ENCODE assay signal across 8 cellular contexts in the genomic region with DNA sequence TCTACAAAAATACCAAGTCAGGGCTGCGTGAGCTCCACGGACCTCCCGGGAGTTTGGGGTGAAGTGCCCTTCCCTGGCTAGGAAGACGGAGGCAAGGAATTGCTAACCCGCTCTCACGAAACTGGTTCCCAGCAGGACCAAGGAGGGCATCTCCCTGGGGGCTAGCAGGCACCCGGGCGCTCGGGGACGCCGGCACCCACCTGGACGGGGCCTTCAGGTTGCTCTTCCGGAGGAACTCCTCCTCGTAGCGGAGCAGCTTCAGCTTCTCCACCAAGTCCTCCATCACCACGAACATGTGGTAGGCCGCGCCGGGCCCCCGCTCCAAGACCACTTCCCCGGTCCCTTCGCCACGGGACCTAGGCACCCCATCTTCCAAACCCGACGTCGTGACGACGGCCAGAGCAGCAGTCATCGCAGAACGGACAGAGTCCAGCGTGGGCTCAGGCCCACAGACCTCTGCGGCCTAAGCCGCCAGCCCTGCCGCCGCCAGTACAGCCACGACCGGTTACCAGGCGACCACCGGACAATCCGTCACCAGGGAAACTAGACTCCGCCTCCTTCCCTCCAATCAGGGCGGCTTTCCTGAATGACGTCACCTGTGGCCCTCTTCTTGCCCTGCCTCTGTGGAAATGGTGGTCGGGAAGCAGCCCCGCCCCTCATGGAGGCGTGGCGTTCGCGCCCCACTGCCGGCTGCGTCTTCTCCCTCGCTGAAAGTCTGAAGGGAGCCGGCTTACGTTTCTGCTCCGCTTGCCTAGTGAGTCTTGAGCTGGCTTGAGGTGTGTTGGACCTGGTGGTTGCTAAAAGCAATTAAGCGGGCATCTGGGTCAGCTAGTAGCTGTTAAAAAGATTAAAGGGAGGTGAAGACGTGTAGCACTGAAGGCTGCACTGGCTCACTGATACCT. TPM values are rescaled to one million over a fixed set of nuclear protein-coding genes. Genes with fewer than 3 reads are reported as not detected.
DNase-seq lines count a peak whose midpoint lies in the region; ATAC-seq, FAIRE-seq and TF ChIP-seq lines count a peak whose summit lies in the region.

A gene with protein sequence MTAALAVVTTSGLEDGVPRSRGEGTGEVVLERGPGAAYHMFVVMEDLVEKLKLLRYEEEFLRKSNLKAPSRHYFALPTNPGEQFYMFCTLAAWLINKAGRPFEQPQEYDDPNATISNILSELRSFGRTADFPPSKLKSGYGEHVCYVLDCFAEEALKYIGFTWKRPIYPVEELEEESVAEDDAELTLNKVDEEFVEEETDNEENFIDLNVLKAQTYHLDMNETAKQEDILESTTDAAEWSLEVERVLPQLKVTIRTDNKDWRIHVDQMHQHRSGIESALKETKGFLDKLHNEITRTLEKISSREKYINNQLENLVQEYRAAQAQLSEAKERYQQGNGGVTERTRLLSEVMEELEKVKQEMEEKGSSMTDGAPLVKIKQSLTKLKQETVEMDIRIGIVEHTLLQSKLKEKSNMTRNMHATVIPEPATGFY (minus strand): TSS at position 514 of the 902 bp plus-strand sequence. CDS start 102 bp downstream, at position 412.

- peak within 1 kb of the TSS; percentile 65 to 91 (median 76) for H3K4me3 ChIP-seq in heart right ventricle
- H3K4me3 ChIP-seq in upper lobe of left lung: peak within 1 kb of the TSS; percentile 85 to 95 (median 92)

- peak; percentile 100 for FAIRE-seq in GM12891 (lab: Jason Lieb, UNC)

- TF ChIP-seq EP300 in upper lobe of left lung (IDR thresholded peaks at IDR 0.05): peak in 1 of 4 donors; percentile 13

- TF ChIP-seq POLR2A in GM12891 (IDR thresholded peaks at IDR 0.05; ENCODE audit: low read depth, low read length): peak; percentile 59; the same call in 1 of the 2 replicates
- TF ChIP-seq POLR2A in upper lobe of left lung (IDR thresholded peaks at IDR 0.05): peak in 3 of 4 donors; percentile 64 to 92 (median 87)

- peak; percentile 89 for ATAC-seq in HG02852 (IDR thresholded peaks at IDR 0.05; ENCODE audit: unreplicated experiment)
- ATAC-seq in heart right ventricle: peak; percentile 99 to 100 (median 100)
- peak; percentile 98 to 99 for ATAC-seq in upper lobe of left lung (ENCODE audit: low FRiP score in 2 of 2)

- H3K27me3 ChIP-seq in heart right ventricle (no peaks in the 10 kb centered on the region), upper lobe of left lung (no peaks in the 10 kb centered on the region)

- intact Hi-C loops in T-helper 1 cell treated with Interleukin-12 subunit alpha and Interleukin-12 subunit beta and Interleukin-4 antibody, amounts not matched to agents 30 ng/mL and 1 ng/mL, for 36 hours (cut with micrococcal nuclease): loop anchor here (1.0 to 5.0 kb wide), 16 partner anchors 69 to 985 kb away; a partner anchor contains a TSS
- intact Hi-C loops in heart right ventricle (cut with DNase I): loop anchor here in 7 of 10 donors (2.0 to 10.0 kb wide), 8 partner anchors 127 to 297 kb away; a partner anchor contains a TSS
- intact Hi-C loops in posterior cingulate gyrus (cut with DNase I): loop anchor here (2.0 to 10.0 kb wide), 2 partner anchors 129 to 253 kb away; no protein-coding TSS in a partner anchor

- TF ChIP-seq CTCF in heart right ventricle (IDR thresholded peaks at IDR 0.05) (no peak), upper lobe of left lung (IDR thresholded peaks at IDR 0.05) (no peak)

- H3K4me1 ChIP-seq in heart right ventricle: peaks cover 0 to 53% (median 20%) of the 10 kb centered on the region in 9 donors
- H3K4me1 ChIP-seq in upper lobe of left lung: peaks cover 19 to 31% (median 26%) of the 10 kb centered on the region in 4 donors

- H3K36me3 ChIP-seq in heart right ventricle: peaks cover 0 to 14% (median 0%) of the 10 kb centered on the region in 9 donors
- peaks cover 0 to 3% (median 0%) of the 10 kb centered on the region in 4 donors for H3K36me3 ChIP-seq in upper lobe of left lung

- WGBS in heart right ventricle, 2 donors: 0 to 1% methylated on average over 57 of the region's 57 CpGs
- 1 to 2% methylated on average over 39 to 41 of the region's 57 CpGs for WGBS in upper lobe of left lung, 2 donors

- H3K9me3 ChIP-seq in heart right ventricle (no peaks in the 10 kb centered on the region), upper lobe of left lung (no peaks in the 10 kb centered on the region)

- H3K27ac ChIP-seq in heart right ventricle (peak within 1 kb of the TSS in 9 of 10 donors; percentile 23 to 88 (median 72)), upper lobe of left lung (peak within 1 kb of the TSS; percentile 86 to 92 (median 90))

- DNase-seq in GM12891 (ENCODE audit: insufficient read length, low spot score) (peak; percentile 82), NCI-H146 (lab: John Stamatoyannopoulos, UW) (peak; percentile 100), amniotic epithelial cell (ENCODE audit: low read depth) (peak; percentile 97), heart right ventricle (peak; percentile 93 to 99), posterior cingulate gyrus (peak; percentile 96 to 100 (median 98)), upper lobe of left lung (peak; percentile 98 to 99)

TF ChIP-seq in GM12891, 5 proteins besides CTCF, POLR2A, EP300 and RAD21:
- TF ChIP-seq POU2F2 (IDR thresholded peaks at IDR 0.05; ENCODE audit: low read depth, low read length) (0 out of 2 replicates have a peak, but pooled peaks have one; percentile 40), TAF1 (IDR thresholded peaks at IDR 0.05; ENCODE audit: low read depth, low read length) (peak; percentile 79), POLR2AphosphoS5 (IDR thresholded peaks at IDR 0.05; ENCODE audit: low read depth, low read length) (peak; percentile 13; the same call in 1 of the 2 replicates), SPI1 (IDR thresholded peaks at IDR 0.05; ENCODE audit: low read depth, low read length) (no peak), PAX5 (IDR thresholded peaks at IDR 0.05; ENCODE audit: insufficient read depth, low read length, severe bottlenecking) (no peak)

RNA-seq across cellular contexts. Expression of the gene that starts here (rescaled TPM):
- 11.5 TPM for polyA plus RNA-seq in GM12891 (2012; ENCODE audit: low read depth, missing spikeins)
- 15.1 and 20.6 TPM in 2 replicates for total RNA-seq in T-helper 1 cell treated with Interleukin-12 subunit alpha and Interleukin-12 subunit beta and Interleukin-4 antibody, amounts not matched to agents 30 ng/mL and 1 ng/mL, for 36 hours
- total RNA-seq in heart right ventricle (10 to 100 TPM; 15.4 to 29.5 (median 21.0) TPM), upper lobe of left lung (100 to 1,000 TPM; 118 to 467 (median 232) TPM)
- 10 to 100 TPM in 1 of 2 donors, 1 to 10 TPM in 1; 5.9 to 19.8 TPM for polyA plus RNA-seq in heart right ventricle

Comparison
In these comparisons a context has a peak if more than half of its experiments do, and no peak if none do; other contexts are left out.
1. Peak in every context shown above with its lines: DNase-seq, ATAC-seq, H3K4me3 ChIP-seq and H3K27ac ChIP-seq.